Comparison of ENCODE assay signal across 23 cellular contexts in the genomic region with DNA sequence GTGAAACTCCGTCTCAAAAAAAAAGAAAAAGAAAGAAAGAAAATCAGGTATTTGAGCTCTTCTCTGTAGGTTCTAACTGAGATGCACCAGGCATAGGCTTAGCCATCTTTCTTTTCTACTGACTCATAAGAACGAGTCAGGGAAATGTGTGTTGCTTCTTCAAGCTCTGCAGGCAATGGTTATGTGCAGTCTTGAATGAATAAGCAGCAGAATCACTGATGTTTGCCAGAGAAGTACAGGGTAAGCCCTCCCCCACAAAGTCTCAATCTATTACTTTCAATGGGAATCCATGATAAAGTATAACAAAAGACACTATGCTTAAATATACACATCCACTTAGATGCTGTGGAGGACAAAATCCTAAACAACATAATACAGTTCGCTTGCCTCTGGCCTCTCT.
A peak's percentile ranks its signal among the peaks of the same experiment; 100 is the strongest.
DNase-seq lines count a peak whose midpoint lies in the region; ATAC-seq, FAIRE-seq and TF ChIP-seq lines count a peak whose summit lies in the region.
"Had no signal": no experiment of that assay in that cellular context is flagged by ENCODE, and none has a peak within 500 bp of the region (broad histone marks: within the 10 kb centered on the region; RNA-seq: fewer than 3 reads in every experiment).

No MANE protein-coding gene starts in this region.

- H3K4me3 Mint-ChIP-seq in mesothelial cell of epicardium: no peak overlapping the region
- H3K4me3 Mint-ChIP-seq: immature natural killer cell, naive B cell had no signal

- no peak overlapping the region for H3K27ac Mint-ChIP-seq in mesothelial cell of epicardium
- H3K27ac Mint-ChIP-seq: immature natural killer cell, naive B cell, progenitor cell of endocrine pancreas had no signal

- FAIRE-seq in bronchial epithelial cell (lab: Jason Lieb, UNC): no peak
- FAIRE-seq: endometrium, urothelium cell line had no signal

- TF ChIP-seq CTCF in bronchial epithelial cell (IDR thresholded peaks at IDR 0.05; ENCODE audit: insufficient read depth, low read length, severe bottlenecking): no peak
- no peak for TF ChIP-seq CTCF in mesothelial cell of epicardium (IDR thresholded peaks at IDR 0.05; ENCODE audit: unreplicated experiment)
- TF ChIP-seq CTCF in GM13976 (IDR thresholded peaks at IDR 0.05; ENCODE audit: borderline replicate concordance, control extremely low read depth, extremely low read depth, insufficient read depth, missing control alignments): no peak

- no peaks in the 10 kb centered on the region for H3K27me3 Mint-ChIP-seq in mesothelial cell of epicardium (ENCODE audit: low read depth)
- H3K27me3 Mint-ChIP-seq: naive B cell, progenitor cell of endocrine pancreas had no signal

- no peak overlapping the region for H3K4me3 ChIP-seq in bronchial epithelial cell (ENCODE audit: low read depth, low read length)
- H3K4me3 ChIP-seq: SK-N-MC, smooth muscle cell had no signal

- peak; percentile 18 for DNase-seq in Ammon's horn (ENCODE audit: low spot score)
- peak; percentile 21 for DNase-seq in NCI-H2227 (lab: John Stamatoyannopoulos, UW; ENCODE audit: unreplicated experiment)
- DNase-seq in bronchial epithelial cell (ENCODE audit: low read depth): peak; percentile 60
- DNase-seq in kidney tubule cell (ENCODE audit: low spot score): peak; percentile 81
- DNase-seq in mesothelial cell of epicardium (ENCODE audit: low spot score in 2 of 2, unreplicated experiment in 2 of 2): no peak
- DNase-seq in GM13976 (ENCODE audit: low spot score): no peak
- DNase-seq in NCI-H510A (lab: John Stamatoyannopoulos, UW): no peak
- DNase-seq: activated CD4-positive, alpha-beta T cell treated with anti-CD3 and anti-CD28 coated beads for 48 hours; activated naive CD4-positive, alpha-beta T cell; COR-L47; immature natural killer cell; Kasumi-1; naive B cell; NCI-H1417; NCI-H82; stimulated activated CD4-positive, alpha-beta T cell treated with anti-CD3 and anti-CD28 coated beads, Interleukin-4, amount 100 ng/mL, for 24 hours; T1000 had no signal

- no peaks in the 10 kb centered on the region for H3K9me3 Mint-ChIP-seq in mesothelial cell of epicardium
- H3K9me3 Mint-ChIP-seq: immature natural killer cell, naive B cell had no signal

- no peaks in the 10 kb centered on the region for H3K36me3 Mint-ChIP-seq in mesothelial cell of epicardium
- H3K36me3 Mint-ChIP-seq: immature natural killer cell, naive B cell had no signal

- no peak for ATAC-seq in GM18517 (IDR thresholded peaks at IDR 0.05; ENCODE audit: unreplicated experiment)

- H3K27me3 ChIP-seq in bronchial epithelial cell (ENCODE audit: control insufficient read depth, insufficient read depth, low read length): no peaks in the 10 kb centered on the region

- in situ Hi-C loops in GM13976 (cut with MboI; ENCODE audit: low sequenced_read_pairs, unreplicated experiment): no loop called here

- peaks cover 26% of the 10 kb centered on the region for H3K4me1 Mint-ChIP-seq in mesothelial cell of epicardium
- H3K4me1 Mint-ChIP-seq: immature natural killer cell, naive B cell had no signal

- no peaks in the 10 kb centered on the region for H3K36me3 ChIP-seq in bronchial epithelial cell (ENCODE audit: control insufficient read depth, insufficient read depth, low read length)

Comparison
In these comparisons a context has a peak if more than half of its experiments do, and no peak if none do; other contexts are left out.
1. DNase-seq: peak in Ammon's horn (single experiment), NCI-H2227 (single experiment), bronchial epithelial cell (single experiment) and kidney tubule cell (single experiment); none in mesothelial cell of epicardium (0 of 2), GM13976 (single experiment) and NCI-H510A (single experiment).